In genomic region chr16:27312580-27313421, GRCh38 we compare ENCODE assay signal across 1 cellular context.
TF ChIP-seq lines count a peak whose summit lies in the region.

No MANE protein-coding gene starts in this region.

TF ChIP-seq in HepG2, 621 proteins besides CTCF, POLR2A, EP300 and RAD21 (continued from another document and continues in another):
- TF ChIP-seq, protein P1, sequence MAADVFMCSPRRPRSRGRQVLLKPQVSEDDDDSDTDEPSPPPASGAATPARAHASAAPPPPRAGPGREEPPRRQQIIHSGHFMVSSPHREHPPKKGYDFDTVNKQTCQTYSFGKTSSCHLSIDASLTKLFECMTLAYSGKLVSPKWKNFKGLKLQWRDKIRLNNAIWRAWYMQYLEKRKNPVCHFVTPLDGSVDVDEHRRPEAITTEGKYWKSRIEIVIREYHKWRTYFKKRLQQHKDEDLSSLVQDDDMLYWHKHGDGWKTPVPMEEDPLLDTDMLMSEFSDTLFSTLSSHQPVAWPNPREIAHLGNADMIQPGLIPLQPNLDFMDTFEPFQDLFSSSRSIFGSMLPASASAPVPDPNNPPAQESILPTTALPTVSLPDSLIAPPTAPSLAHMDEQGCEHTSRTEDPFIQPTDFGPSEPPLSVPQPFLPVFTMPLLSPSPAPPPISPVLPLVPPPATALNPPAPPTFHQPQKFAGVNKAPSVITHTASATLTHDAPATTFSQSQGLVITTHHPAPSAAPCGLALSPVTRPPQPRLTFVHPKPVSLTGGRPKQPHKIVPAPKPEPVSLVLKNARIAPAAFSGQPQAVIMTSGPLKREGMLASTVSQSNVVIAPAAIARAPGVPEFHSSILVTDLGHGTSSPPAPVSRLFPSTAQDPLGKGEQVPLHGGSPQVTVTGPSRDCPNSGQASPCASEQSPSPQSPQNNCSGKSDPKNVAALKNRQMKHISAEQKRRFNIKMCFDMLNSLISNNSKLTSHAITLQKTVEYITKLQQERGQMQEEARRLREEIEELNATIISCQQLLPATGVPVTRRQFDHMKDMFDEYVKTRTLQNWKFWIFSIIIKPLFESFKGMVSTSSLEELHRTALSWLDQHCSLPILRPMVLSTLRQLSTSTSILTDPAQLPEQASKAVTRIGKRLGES (CRISPR knock-in tag; IDR thresholded peaks at IDR 0.05; ENCODE audit: borderline replicate concordance) = no peak
- TF ChIP-seq, protein P2, sequence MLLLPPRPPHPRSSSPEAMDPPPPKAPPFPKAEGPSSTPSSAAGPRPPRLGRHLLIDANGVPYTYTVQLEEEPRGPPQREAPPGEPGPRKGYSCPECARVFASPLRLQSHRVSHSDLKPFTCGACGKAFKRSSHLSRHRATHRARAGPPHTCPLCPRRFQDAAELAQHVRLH (CRISPR knock-in tag; IDR thresholded peaks at IDR 0.05; ENCODE audit: borderline replicate concordance, low read depth) = 0 out of 2 replicates have a peak, but pooled peaks have one; percentile 78
- TF ChIP-seq ZNF232 (CRISPR knock-in tag; IDR thresholded peaks at IDR 0.05; ENCODE audit: borderline replicate concordance) = no peak
- no peak for TF ChIP-seq PLRG1 (conservative IDR thresholded peaks at IDR 0.05)
- TF ChIP-seq THYN1 (CRISPR knock-in tag; IDR thresholded peaks at IDR 0.05; ENCODE audit: borderline replicate concordance, low read depth) = no peak
- TF ChIP-seq SOX5 (CRISPR knock-in tag; IDR thresholded peaks at IDR 0.05; ENCODE audit: borderline replicate concordance) = no peak
- TF ChIP-seq PCBP2 (optimal IDR thresholded peaks at IDR 0.05; ENCODE audit: low read depth, low read length, poor library complexity, severe bottlenecking) = peak; percentile 30
- peak; percentile 58; the same call in 1 of the 2 replicates for TF ChIP-seq ZNF891 (CRISPR knock-in tag; IDR thresholded peaks at IDR 0.05)
- 0 out of 2 replicates have a peak, but pooled peaks have one; percentile 11 for TF ChIP-seq ZKSCAN1 (IDR thresholded peaks at IDR 0.05; ENCODE audit: low read length)
- TF ChIP-seq, protein P3, sequence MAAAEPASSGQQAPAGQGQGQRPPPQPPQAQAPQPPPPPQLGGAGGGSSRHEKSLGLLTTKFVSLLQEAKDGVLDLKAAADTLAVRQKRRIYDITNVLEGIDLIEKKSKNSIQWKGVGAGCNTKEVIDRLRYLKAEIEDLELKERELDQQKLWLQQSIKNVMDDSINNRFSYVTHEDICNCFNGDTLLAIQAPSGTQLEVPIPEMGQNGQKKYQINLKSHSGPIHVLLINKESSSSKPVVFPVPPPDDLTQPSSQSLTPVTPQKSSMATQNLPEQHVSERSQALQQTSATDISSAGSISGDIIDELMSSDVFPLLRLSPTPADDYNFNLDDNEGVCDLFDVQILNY (CRISPR knock-in tag; conservative IDR thresholded peaks at IDR 0.05) = no peak
- TF ChIP-seq, protein P4, sequence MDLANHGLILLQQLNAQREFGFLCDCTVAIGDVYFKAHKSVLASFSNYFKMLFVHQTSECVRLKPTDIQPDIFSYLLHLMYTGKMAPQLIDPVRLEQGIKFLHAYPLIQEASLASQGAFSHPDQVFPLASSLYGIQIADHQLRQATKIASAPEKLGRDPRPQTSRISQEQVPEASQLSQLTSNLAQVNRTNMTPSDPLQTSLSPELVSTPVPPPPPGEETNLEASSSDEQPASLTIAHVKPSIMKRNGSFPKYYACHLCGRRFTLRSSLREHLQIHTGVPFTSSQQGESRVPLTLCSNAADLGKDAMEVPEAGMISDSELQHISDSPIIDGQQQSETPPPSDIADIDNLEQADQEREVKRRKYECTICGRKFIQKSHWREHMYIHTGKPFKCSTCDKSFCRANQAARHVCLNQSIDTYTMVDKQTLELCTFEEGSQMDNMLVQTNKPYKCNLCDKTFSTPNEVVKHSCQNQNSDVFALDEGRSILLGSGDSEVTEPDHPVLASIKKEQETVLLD (CRISPR knock-in tag; IDR thresholded peaks at IDR 0.05; ENCODE audit: low read depth) = no peak
- TF ChIP-seq ZNF253 (CRISPR knock-in tag; IDR thresholded peaks at IDR 0.05; ENCODE audit: borderline replicate concordance) = no peak
- no peak for TF ChIP-seq ZNF451 (CRISPR knock-in tag; IDR thresholded peaks at IDR 0.05)
- TF ChIP-seq ZNF607 (CRISPR knock-in tag; IDR thresholded peaks at IDR 0.05; ENCODE audit: borderline replicate concordance) = 0 out of 2 replicates have a peak, but pooled peaks have one; percentile 11
- no peak for TF ChIP-seq NFYB (CRISPR knock-in tag; IDR thresholded peaks at IDR 0.05)
- no peak for TF ChIP-seq ZNF660 (CRISPR knock-in tag; IDR thresholded peaks at IDR 0.05; ENCODE audit: borderline replicate concordance, low read depth)
- no peak for TF ChIP-seq MED1 (CRISPR knock-in tag; IDR thresholded peaks at IDR 0.05)
- TF ChIP-seq DNMT3B (CRISPR knock-in tag; conservative IDR thresholded peaks at IDR 0.05) = peak; percentile 67; the same call in 1 of the 2 replicates
- no peak for TF ChIP-seq JUNB (CRISPR knock-in tag; IDR thresholded peaks at IDR 0.05; ENCODE audit: borderline replicate concordance)
- TF ChIP-seq, protein P5, sequence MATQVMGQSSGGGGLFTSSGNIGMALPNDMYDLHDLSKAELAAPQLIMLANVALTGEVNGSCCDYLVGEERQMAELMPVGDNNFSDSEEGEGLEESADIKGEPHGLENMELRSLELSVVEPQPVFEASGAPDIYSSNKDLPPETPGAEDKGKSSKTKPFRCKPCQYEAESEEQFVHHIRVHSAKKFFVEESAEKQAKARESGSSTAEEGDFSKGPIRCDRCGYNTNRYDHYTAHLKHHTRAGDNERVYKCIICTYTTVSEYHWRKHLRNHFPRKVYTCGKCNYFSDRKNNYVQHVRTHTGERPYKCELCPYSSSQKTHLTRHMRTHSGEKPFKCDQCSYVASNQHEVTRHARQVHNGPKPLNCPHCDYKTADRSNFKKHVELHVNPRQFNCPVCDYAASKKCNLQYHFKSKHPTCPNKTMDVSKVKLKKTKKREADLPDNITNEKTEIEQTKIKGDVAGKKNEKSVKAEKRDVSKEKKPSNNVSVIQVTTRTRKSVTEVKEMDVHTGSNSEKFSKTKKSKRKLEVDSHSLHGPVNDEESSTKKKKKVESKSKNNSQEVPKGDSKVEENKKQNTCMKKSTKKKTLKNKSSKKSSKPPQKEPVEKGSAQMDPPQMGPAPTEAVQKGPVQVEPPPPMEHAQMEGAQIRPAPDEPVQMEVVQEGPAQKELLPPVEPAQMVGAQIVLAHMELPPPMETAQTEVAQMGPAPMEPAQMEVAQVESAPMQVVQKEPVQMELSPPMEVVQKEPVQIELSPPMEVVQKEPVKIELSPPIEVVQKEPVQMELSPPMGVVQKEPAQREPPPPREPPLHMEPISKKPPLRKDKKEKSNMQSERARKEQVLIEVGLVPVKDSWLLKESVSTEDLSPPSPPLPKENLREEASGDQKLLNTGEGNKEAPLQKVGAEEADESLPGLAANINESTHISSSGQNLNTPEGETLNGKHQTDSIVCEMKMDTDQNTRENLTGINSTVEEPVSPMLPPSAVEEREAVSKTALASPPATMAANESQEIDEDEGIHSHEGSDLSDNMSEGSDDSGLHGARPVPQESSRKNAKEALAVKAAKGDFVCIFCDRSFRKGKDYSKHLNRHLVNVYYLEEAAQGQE (IDR thresholded peaks at IDR 0.05; ENCODE audit: borderline replicate concordance in 1 of 2, low read depth in 1 of 2, low read length in 2 of 2) = no peak
- TF ChIP-seq NBN (conservative IDR thresholded peaks at IDR 0.05) = no peak
- TF ChIP-seq NAIF1 (CRISPR knock-in tag; IDR thresholded peaks at IDR 0.05; ENCODE audit: borderline replicate concordance) = peak; percentile 64; the same call in 1 of the 2 replicates
- TF ChIP-seq ZNF274 (CRISPR knock-in tag; IDR thresholded peaks at IDR 0.05) = no peak
- TF ChIP-seq ZNF234 (CRISPR knock-in tag; conservative IDR thresholded peaks at IDR 0.05) = no peak
- TF ChIP-seq ZSCAN30 (CRISPR knock-in tag; IDR thresholded peaks at IDR 0.05) = peak; percentile 85; the same call in 1 of the 2 replicates
- no peak for TF ChIP-seq GLI4 (CRISPR knock-in tag; IDR thresholded peaks at IDR 0.05; ENCODE audit: borderline replicate concordance)
- TF ChIP-seq, protein P6, sequence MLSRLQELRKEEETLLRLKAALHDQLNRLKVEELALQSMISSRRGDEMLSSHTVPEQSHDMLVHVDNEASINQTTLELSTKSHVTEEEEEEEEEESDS (CRISPR knock-in tag; IDR thresholded peaks at IDR 0.05; ENCODE audit: borderline replicate concordance) = no peak
- TF ChIP-seq BORCS8-MEF2B (CRISPR knock-in tag; IDR thresholded peaks at IDR 0.05) = no peak
- peak; percentile 48; the same call in 1 of the 2 replicates for TF ChIP-seq ZNF501 (CRISPR knock-in tag; IDR thresholded peaks at IDR 0.05)
- TF ChIP-seq ZNF883 (CRISPR knock-in tag; IDR thresholded peaks at IDR 0.05; ENCODE audit: not compliant biosample characterization) = peak; percentile 4
- no peak for TF ChIP-seq ZNF432 (CRISPR knock-in tag; IDR thresholded peaks at IDR 0.05; ENCODE audit: borderline replicate concordance)
- TF ChIP-seq, protein P7, sequence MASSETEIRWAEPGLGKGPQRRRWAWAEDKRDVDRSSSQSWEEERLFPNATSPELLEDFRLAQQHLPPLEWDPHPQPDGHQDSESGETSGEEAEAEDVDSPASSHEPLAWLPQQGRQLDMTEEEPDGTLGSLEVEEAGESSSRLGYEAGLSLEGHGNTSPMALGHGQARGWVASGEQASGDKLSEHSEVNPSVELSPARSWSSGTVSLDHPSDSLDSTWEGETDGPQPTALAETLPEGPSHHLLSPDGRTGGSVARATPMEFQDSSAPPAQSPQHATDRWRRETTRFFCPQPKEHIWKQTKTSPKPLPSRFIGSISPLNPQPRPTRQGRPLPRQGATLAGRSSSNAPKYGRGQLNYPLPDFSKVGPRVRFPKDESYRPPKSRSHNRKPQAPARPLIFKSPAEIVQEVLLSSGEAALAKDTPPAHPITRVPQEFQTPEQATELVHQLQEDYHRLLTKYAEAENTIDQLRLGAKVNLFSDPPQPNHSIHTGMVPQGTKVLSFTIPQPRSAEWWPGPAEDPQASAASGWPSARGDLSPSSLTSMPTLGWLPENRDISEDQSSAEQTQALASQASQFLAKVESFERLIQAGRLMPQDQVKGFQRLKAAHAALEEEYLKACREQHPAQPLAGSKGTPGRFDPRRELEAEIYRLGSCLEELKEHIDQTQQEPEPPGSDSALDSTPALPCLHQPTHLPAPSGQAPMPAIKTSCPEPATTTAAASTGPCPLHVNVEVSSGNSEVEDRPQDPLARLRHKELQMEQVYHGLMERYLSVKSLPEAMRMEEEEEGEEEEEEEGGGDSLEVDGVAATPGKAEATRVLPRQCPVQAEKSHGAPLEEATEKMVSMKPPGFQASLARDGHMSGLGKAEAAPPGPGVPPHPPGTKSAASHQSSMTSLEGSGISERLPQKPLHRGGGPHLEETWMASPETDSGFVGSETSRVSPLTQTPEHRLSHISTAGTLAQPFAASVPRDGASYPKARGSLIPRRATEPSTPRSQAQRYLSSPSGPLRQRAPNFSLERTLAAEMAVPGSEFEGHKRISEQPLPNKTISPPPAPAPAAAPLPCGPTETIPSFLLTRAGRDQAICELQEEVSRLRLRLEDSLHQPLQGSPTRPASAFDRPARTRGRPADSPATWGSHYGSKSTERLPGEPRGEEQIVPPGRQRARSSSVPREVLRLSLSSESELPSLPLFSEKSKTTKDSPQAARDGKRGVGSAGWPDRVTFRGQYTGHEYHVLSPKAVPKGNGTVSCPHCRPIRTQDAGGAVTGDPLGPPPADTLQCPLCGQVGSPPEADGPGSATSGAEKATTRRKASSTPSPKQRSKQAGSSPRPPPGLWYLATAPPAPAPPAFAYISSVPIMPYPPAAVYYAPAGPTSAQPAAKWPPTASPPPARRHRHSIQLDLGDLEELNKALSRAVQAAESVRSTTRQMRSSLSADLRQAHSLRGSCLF (CRISPR knock-in tag; IDR thresholded peaks at IDR 0.05; ENCODE audit: borderline replicate concordance) = no peak
- TF ChIP-seq ZNF10 (CRISPR knock-in tag; IDR thresholded peaks at IDR 0.05; ENCODE audit: borderline replicate concordance, low read depth) = no peak
- TF ChIP-seq ZGPAT (CRISPR knock-in tag; IDR thresholded peaks at IDR 0.05) = no peak
- TF ChIP-seq TAF1 (CRISPR knock-in tag; IDR thresholded peaks at IDR 0.05) = no peak
- TF ChIP-seq RNF219 (CRISPR knock-in tag; IDR thresholded peaks at IDR 0.05) = 0 out of 2 replicates have a peak, but pooled peaks have one; percentile 79
- no peak for TF ChIP-seq ZNF790 (CRISPR knock-in tag; IDR thresholded peaks at IDR 0.05; ENCODE audit: borderline replicate concordance)
- no peak for TF ChIP-seq MYNN (CRISPR knock-in tag; IDR thresholded peaks at IDR 0.05; ENCODE audit: low read depth)
- no peak for TF ChIP-seq SRY (CRISPR knock-in tag; IDR thresholded peaks at IDR 0.05)
- TF ChIP-seq MEF2D (CRISPR knock-in tag; IDR thresholded peaks at IDR 0.05) = no peak
- peak; percentile 86; the same call in 1 of the 2 replicates for TF ChIP-seq ZNF224 (CRISPR knock-in tag; IDR thresholded peaks at IDR 0.05)
- no peak for TF ChIP-seq ZFP36 (IDR thresholded peaks at IDR 0.05; ENCODE audit: borderline replicate concordance, low read depth, low read length, partially characterized antibody)
- peak; percentile 97 for TF ChIP-seq SRF (IDR thresholded peaks at IDR 0.05; ENCODE audit: low read depth, low read length)
- TF ChIP-seq NFRKB (IDR thresholded peaks at IDR 0.05) = no peak
- no peak for TF ChIP-seq ZNF333 (CRISPR knock-in tag; IDR thresholded peaks at IDR 0.05; ENCODE audit: borderline replicate concordance)
- no peak for TF ChIP-seq ZFY (CRISPR knock-in tag; IDR thresholded peaks at IDR 0.05)
- no peak for TF ChIP-seq ARNT2 (CRISPR knock-in tag; IDR thresholded peaks at IDR 0.05; ENCODE audit: low read depth)
